1 cellular context compared by ENCODE assay signal in the genomic region with DNA sequence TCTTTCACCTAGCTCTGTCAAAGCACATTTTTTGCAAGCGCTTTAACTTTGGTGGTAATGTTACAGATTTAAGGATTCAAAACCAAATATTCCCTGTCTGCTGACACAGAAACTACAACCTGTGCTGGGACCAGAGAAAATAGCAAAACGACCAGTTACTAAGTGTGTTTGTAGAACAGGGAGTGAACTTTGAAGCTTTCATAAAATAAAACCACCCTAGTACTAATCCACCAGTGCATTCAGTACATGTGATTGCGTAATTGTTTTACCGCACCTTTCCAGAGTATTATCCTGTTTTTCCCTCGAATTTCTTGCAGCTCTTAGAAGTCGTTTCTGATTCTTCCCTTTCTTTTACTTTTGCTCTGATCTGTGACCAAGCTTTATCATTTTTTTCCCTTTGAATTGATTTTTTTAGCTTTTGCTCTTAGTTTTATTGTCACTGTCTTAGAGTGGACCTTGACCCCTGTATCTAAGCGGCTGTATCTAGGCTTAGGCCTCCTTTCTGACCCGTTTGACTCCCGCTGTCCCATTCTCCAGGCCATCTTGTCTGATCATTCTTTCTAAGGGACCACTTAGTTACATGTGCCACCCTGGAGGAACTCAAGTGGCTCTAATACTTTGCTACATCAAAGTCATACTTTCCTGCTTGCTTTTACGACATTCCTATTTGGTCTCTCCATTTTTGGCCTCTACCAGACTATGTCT.
TF ChIP-seq lines count a peak whose summit lies in the region.

No MANE protein-coding gene starts in this region.

TF ChIP-seq in HepG2, 621 proteins besides CTCF, POLR2A, EP300 and RAD21 (continued from another document and continues in another):
- TF ChIP-seq, protein P1, sequence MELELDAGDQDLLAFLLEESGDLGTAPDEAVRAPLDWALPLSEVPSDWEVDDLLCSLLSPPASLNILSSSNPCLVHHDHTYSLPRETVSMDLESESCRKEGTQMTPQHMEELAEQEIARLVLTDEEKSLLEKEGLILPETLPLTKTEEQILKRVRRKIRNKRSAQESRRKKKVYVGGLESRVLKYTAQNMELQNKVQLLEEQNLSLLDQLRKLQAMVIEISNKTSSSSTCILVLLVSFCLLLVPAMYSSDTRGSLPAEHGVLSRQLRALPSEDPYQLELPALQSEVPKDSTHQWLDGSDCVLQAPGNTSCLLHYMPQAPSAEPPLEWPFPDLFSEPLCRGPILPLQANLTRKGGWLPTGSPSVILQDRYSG (CRISPR knock-in tag; IDR thresholded peaks at IDR 0.05) = no peak
- no peak for TF ChIP-seq ZNF570 (CRISPR knock-in tag; IDR thresholded peaks at IDR 0.05; ENCODE audit: borderline replicate concordance)
- TF ChIP-seq ZNF234 (CRISPR knock-in tag; conservative IDR thresholded peaks at IDR 0.05) = no peak
- TF ChIP-seq TBL1XR1 (IDR thresholded peaks at IDR 0.05; ENCODE audit: borderline replicate concordance, low read length, partially characterized antibody) = no peak
- peak; percentile 86 for TF ChIP-seq HNF4G (IDR thresholded peaks at IDR 0.05; ENCODE audit: borderline replicate concordance, low read depth, low read length)
- TF ChIP-seq HNF4G (CRISPR knock-in tag; IDR thresholded peaks at IDR 0.05; ENCODE audit: borderline replicate concordance, low read depth) = no peak; the same call in 1 of the 2 replicates
- TF ChIP-seq TBX3 (IDR thresholded peaks at IDR 0.05; ENCODE audit: borderline replicate concordance) = no peak
- TF ChIP-seq ZFP1 (CRISPR knock-in tag; IDR thresholded peaks at IDR 0.05) = no peak
- TF ChIP-seq NR2F2 (IDR thresholded peaks at IDR 0.05; ENCODE audit: borderline replicate concordance, low read depth) = no peak
- TF ChIP-seq ZFP36L2 (CRISPR knock-in tag; IDR thresholded peaks at IDR 0.05) = no peak
- TF ChIP-seq, protein P2, sequence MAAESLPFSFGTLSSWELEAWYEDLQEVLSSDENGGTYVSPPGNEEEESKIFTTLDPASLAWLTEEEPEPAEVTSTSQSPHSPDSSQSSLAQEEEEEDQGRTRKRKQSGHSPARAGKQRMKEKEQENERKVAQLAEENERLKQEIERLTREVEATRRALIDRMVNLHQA (CRISPR knock-in tag; IDR thresholded peaks at IDR 0.05) = no peak
- TF ChIP-seq, protein P3, sequence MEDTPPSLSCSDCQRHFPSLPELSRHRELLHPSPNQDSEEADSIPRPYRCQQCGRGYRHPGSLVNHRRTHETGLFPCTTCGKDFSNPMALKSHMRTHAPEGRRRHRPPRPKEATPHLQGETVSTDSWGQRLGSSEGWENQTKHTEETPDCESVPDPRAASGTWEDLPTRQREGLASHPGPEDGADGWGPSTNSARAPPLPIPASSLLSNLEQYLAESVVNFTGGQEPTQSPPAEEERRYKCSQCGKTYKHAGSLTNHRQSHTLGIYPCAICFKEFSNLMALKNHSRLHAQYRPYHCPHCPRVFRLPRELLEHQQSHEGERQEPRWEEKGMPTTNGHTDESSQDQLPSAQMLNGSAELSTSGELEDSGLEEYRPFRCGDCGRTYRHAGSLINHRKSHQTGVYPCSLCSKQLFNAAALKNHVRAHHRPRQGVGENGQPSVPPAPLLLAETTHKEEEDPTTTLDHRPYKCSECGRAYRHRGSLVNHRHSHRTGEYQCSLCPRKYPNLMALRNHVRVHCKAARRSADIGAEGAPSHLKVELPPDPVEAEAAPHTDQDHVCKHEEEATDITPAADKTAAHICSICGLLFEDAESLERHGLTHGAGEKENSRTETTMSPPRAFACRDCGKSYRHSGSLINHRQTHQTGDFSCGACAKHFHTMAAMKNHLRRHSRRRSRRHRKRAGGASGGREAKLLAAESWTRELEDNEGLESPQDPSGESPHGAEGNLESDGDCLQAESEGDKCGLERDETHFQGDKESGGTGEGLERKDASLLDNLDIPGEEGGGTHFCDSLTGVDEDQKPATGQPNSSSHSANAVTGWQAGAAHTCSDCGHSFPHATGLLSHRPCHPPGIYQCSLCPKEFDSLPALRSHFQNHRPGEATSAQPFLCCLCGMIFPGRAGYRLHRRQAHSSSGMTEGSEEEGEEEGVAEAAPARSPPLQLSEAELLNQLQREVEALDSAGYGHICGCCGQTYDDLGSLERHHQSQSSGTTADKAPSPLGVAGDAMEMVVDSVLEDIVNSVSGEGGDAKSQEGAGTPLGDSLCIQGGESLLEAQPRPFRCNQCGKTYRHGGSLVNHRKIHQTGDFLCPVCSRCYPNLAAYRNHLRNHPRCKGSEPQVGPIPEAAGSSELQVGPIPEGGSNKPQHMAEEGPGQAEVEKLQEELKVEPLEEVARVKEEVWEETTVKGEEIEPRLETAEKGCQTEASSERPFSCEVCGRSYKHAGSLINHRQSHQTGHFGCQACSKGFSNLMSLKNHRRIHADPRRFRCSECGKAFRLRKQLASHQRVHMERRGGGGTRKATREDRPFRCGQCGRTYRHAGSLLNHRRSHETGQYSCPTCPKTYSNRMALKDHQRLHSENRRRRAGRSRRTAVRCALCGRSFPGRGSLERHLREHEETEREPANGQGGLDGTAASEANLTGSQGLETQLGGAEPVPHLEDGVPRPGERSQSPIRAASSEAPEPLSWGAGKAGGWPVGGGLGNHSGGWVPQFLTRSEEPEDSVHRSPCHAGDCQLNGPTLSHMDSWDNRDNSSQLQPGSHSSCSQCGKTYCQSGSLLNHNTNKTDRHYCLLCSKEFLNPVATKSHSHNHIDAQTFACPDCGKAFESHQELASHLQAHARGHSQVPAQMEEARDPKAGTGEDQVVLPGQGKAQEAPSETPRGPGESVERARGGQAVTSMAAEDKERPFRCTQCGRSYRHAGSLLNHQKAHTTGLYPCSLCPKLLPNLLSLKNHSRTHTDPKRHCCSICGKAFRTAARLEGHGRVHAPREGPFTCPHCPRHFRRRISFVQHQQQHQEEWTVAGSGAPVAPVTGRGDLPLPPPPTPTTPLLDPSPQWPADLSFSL (CRISPR knock-in tag; IDR thresholded peaks at IDR 0.05) = no peak
- TF ChIP-seq, protein P4, sequence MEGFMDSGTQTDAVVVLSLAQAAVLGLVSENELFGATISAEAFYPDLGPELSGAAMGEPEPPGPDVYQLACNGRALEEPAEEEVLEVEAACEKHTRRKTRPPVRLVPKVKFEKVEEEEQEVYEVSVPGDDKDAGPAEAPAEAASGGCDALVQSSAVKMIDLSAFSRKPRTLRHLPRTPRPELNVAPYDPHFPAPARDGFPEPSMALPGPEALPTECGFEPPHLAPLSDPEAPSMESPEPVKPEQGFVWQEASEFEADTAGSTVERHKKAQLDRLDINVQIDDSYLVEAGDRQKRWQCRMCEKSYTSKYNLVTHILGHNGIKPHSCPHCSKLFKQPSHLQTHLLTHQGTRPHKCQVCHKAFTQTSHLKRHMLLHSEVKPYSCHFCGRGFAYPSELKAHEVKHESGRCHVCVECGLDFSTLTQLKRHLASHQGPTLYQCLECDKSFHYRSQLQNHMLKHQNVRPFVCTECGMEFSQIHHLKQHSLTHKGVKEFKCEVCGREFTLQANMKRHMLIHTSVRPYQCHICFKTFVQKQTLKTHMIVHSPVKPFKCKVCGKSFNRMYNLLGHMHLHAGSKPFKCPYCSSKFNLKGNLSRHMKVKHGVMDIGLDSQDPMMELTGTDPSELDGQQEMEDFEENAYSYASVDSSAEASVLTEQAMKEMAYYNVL (CRISPR knock-in tag; IDR thresholded peaks at IDR 0.05; ENCODE audit: borderline replicate concordance) = 0 out of 2 replicates have a peak, but pooled peaks have one; percentile 28
- TF ChIP-seq, protein P5, sequence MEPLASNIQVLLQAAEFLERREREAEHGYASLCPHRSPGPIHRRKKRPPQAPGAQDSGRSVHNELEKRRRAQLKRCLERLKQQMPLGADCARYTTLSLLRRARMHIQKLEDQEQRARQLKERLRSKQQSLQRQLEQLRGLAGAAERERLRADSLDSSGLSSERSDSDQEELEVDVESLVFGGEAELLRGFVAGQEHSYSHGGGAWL (CRISPR knock-in tag; IDR thresholded peaks at IDR 0.05) = no peak
- TF ChIP-seq ZNF670 (CRISPR knock-in tag; IDR thresholded peaks at IDR 0.05; ENCODE audit: borderline replicate concordance) = no peak
- TF ChIP-seq MAFK (conservative IDR thresholded peaks at IDR 0.05 in 1 of 2, IDR thresholded peaks at IDR 0.05 in 1 of 2; ENCODE audit: low read length in 2 of 2) = no peak
- TF ChIP-seq, protein P6, sequence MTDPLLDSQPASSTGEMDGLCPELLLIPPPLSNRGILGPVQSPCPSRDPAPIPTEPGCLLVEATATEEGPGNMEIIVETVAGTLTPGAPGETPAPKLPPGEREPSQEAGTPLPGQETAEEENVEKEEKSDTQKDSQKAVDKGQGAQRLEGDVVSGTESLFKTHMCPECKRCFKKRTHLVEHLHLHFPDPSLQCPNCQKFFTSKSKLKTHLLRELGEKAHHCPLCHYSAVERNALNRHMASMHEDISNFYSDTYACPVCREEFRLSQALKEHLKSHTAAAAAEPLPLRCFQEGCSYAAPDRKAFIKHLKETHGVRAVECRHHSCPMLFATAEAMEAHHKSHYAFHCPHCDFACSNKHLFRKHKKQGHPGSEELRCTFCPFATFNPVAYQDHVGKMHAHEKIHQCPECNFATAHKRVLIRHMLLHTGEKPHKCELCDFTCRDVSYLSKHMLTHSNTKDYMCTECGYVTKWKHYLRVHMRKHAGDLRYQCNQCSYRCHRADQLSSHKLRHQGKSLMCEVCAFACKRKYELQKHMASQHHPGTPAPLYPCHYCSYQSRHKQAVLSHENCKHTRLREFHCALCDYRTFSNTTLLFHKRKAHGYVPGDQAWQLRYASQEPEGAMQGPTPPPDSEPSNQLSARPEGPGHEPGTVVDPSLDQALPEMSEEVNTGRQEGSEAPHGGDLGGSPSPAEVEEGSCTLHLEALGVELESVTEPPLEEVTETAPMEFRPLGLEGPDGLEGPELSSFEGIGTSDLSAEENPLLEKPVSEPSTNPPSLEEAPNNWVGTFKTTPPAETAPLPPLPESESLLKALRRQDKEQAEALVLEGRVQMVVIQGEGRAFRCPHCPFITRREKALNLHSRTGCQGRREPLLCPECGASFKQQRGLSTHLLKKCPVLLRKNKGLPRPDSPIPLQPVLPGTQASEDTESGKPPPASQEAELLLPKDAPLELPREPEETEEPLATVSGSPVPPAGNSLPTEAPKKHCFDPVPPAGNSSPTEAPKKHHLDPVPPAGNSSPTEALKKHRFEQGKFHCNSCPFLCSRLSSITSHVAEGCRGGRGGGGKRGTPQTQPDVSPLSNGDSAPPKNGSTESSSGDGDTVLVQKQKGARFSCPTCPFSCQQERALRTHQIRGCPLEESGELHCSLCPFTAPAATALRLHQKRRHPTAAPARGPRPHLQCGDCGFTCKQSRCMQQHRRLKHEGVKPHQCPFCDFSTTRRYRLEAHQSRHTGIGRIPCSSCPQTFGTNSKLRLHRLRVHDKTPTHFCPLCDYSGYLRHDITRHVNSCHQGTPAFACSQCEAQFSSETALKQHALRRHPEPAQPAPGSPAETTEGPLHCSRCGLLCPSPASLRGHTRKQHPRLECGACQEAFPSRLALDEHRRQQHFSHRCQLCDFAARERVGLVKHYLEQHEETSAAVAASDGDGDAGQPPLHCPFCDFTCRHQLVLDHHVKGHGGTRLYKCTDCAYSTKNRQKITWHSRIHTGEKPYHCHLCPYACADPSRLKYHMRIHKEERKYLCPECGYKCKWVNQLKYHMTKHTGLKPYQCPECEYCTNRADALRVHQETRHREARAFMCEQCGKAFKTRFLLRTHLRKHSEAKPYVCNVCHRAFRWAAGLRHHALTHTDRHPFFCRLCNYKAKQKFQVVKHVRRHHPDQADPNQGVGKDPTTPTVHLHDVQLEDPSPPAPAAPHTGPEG (CRISPR knock-in tag; IDR thresholded peaks at IDR 0.05) = no peak
- TF ChIP-seq, protein P7, sequence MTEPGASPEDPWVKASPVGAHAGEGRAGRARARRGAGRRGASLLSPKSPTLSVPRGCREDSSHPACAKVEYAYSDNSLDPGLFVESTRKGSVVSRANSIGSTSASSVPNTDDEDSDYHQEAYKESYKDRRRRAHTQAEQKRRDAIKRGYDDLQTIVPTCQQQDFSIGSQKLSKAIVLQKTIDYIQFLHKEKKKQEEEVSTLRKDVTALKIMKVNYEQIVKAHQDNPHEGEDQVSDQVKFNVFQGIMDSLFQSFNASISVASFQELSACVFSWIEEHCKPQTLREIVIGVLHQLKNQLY (CRISPR knock-in tag; IDR thresholded peaks at IDR 0.05) = no peak
- TF ChIP-seq ETV6 (CRISPR knock-in tag; conservative IDR thresholded peaks at IDR 0.05) = no peak
- 0 out of 2 replicates have a peak, but pooled peaks have one; percentile 43 for TF ChIP-seq KDM3A (CRISPR knock-in tag; IDR thresholded peaks at IDR 0.05; ENCODE audit: low read depth)
- no peak for TF ChIP-seq ETV5 (CRISPR knock-in tag; IDR thresholded peaks at IDR 0.05; ENCODE audit: borderline replicate concordance)
- no peak for TF ChIP-seq CENPT (CRISPR knock-in tag; IDR thresholded peaks at IDR 0.05; ENCODE audit: low read depth)
- no peak for TF ChIP-seq TCF7 (IDR thresholded peaks at IDR 0.05; ENCODE audit: low read depth)
- TF ChIP-seq ZNF766 (CRISPR knock-in tag; IDR thresholded peaks at IDR 0.05; ENCODE audit: borderline replicate concordance) = no peak
- peak; percentile 50; the same call in 1 of the 2 replicates for TF ChIP-seq TGIF2 (CRISPR knock-in tag; IDR thresholded peaks at IDR 0.05)
- TF ChIP-seq REL (CRISPR knock-in tag; conservative IDR thresholded peaks at IDR 0.05) = no peak
- TF ChIP-seq ZNF20 (CRISPR knock-in tag; IDR thresholded peaks at IDR 0.05) = no peak
- no peak for TF ChIP-seq EED (CRISPR knock-in tag; IDR thresholded peaks at IDR 0.05)
- no peak for TF ChIP-seq SP2 (CRISPR knock-in tag; IDR thresholded peaks at IDR 0.05)
- TF ChIP-seq SMC3 (IDR thresholded peaks at IDR 0.05; ENCODE audit: low read length) = peak; percentile 42; the same call in 1 of the 2 replicates
- TF ChIP-seq, protein P8, sequence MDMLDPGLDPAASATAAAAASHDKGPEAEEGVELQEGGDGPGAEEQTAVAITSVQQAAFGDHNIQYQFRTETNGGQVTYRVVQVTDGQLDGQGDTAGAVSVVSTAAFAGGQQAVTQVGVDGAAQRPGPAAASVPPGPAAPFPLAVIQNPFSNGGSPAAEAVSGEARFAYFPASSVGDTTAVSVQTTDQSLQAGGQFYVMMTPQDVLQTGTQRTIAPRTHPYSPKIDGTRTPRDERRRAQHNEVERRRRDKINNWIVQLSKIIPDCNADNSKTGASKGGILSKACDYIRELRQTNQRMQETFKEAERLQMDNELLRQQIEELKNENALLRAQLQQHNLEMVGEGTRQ (IDR thresholded peaks at IDR 0.05; ENCODE audit: low read depth, low read length) = no peak
- TF ChIP-seq, protein P8 (CRISPR knock-in tag; IDR thresholded peaks at IDR 0.05; ENCODE audit: borderline replicate concordance) = no peak
- no peak for TF ChIP-seq SMARCC2 (IDR thresholded peaks at IDR 0.05)
- no peak for TF ChIP-seq RARG (CRISPR knock-in tag; IDR thresholded peaks at IDR 0.05; ENCODE audit: low read depth)
- no peak for TF ChIP-seq ARNTL (CRISPR knock-in tag; IDR thresholded peaks at IDR 0.05)
- no peak for TF ChIP-seq ARNT2 (CRISPR knock-in tag; IDR thresholded peaks at IDR 0.05; ENCODE audit: low read depth)
